Comparison of ENCODE assay signal across 9 cellular contexts in the genomic region with DNA sequence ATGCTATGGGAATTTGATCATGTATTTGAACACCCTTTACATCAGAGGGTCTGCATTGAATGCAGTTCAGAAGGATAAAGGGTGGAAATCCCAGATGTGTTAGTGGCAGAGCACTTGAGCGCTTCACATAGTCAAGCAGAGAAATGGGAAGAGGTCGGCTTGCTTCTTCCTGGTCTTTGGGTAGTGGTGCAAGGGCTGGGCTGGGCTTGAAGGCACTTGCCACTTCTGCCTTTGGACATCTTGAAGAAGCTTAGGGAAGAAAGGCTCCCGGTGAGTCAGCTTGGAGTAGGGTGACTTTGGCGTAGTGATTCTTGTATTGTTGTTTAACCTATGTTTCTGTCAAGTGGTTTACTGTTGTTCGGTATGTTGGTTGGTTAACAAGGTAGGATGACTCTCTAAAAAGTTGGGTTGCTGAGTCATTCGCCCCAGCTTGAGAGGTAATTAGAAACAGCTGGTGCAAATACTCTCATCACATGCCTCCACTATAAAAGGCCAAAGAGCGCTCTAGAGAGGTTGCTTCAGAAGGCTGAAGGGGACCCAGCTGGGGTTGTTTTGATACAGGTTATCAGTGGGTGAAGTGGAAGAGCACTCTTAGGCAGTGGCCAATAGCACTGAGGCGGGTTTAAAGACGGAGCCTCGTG. TPM values are rescaled to one million over a fixed set of nuclear protein-coding genes. Genes with fewer than 3 reads are reported as not detected.
A peak's percentile ranks its signal among the peaks of the same experiment; 100 is the strongest.
DNase-seq lines count a peak whose midpoint lies in the region; ATAC-seq and FAIRE-seq lines count a peak whose summit lies in the region.
"Had no signal": no experiment of that assay in that cellular context is flagged by ENCODE, and none has a peak within 500 bp of the region (broad histone marks: within the 10 kb centered on the region; RNA-seq: fewer than 3 reads in every experiment).

No MANE protein-coding gene starts in this region.

- H3K27me3 ChIP-seq in BLaER1 treated with 17β-estradiol and CSF1 and Interleukin-3, amounts not matched to agents 10 nM and 100 nM: no peaks in the 10 kb centered on the region

- H3K4me3 ChIP-seq in BLaER1 treated with 17β-estradiol and CSF1 and Interleukin-3, amounts not matched to agents 10 nM and 100 nM: peak overlapping the region; percentile 77 to 92 (median 84)

- DNase-seq in GM19239 (ENCODE audit: insufficient read length, low spot score) (peak; percentile 30), NCI-H460 (ENCODE audit: extremely low read depth, low read depth) (peak; percentile 31), medulla oblongata (ENCODE audit: extremely low spot score) (peak; percentile 68)
- DNase-seq in activated CD4-positive, alpha-beta T cell treated with anti-CD3 and anti-CD28 coated beads for 48 hours: peak; percentile 66
- peak; percentile 38 for DNase-seq in effector CD4-positive, alpha-beta T cell
- peak; percentile 60 for DNase-seq in stimulated activated CD8-positive, alpha-beta memory T cell treated with anti-CD3 and anti-CD28 coated beads, Interleukin-4, amount 100 ng/mL, for 48 hours

- FAIRE-seq in GM19239 (lab: Jason Lieb, UNC): no peak
- FAIRE-seq: TTC549 had no signal

- H3K4me1 ChIP-seq in BLaER1 treated with 17β-estradiol and CSF1 and Interleukin-3, amounts not matched to agents 10 nM and 100 nM: peaks cover 46 to 78% (median 57%) of the 10 kb centered on the region in 10 experiments

- ATAC-seq in HG03354 (IDR thresholded peaks at IDR 0.05; ENCODE audit: poor library complexity, severe bottlenecking, unreplicated experiment): peak; percentile 62

- peak overlapping the region; percentile 89 to 99 (median 95) for H3K9ac ChIP-seq in BLaER1 treated with 17β-estradiol and CSF1 and Interleukin-3, amounts not matched to agents 10 nM and 100 nM

- H3K9me3 ChIP-seq in BLaER1 treated with 17β-estradiol and CSF1 and Interleukin-3, amounts not matched to agents 10 nM and 100 nM (replicated peaks in 1 of 11): peaks cover 9 to 31% (median 28%) of the 10 kb centered on the region in 11 experiments

- H3K4me2 ChIP-seq in BLaER1 treated with 17β-estradiol and CSF1 and Interleukin-3, amounts not matched to agents 10 nM and 100 nM: peak overlapping the region; percentile 86 to 94 (median 88)

- peak overlapping the region; percentile 93 to 99 (median 95) for H3K27ac ChIP-seq in BLaER1 treated with 17β-estradiol and CSF1 and Interleukin-3, amounts not matched to agents 10 nM and 100 nM

- peaks cover 0 to 65% (median 8%) of the 10 kb centered on the region in 11 experiments; a peak in 14 of 22 replicates for H3K36me3 ChIP-seq in BLaER1 treated with 17β-estradiol and CSF1 and Interleukin-3, amounts not matched to agents 10 nM and 100 nM

- peaks cover 40 to 58% (median 53%) of the 10 kb centered on the region in 11 experiments for H4K20me1 ChIP-seq in BLaER1 treated with 17β-estradiol and CSF1 and Interleukin-3, amounts not matched to agents 10 nM and 100 nM

RNA-seq across cellular contexts. Expression of gene BACH1, which starts 1.3 kb away (rescaled TPM):
- 45.7 and 53.6 TPM in 2 replicates for total RNA-seq in NCI-H460 (2014; rRNA removed; shearing (Covaris generic))
- polyA plus RNA-seq in NCI-H460 (2014; cell fraction: nucleus; rRNA removed): 6.7 and 21.0 TPM in 2 replicates

Comparison
In these comparisons a context has a peak if more than half of its experiments do, and no peak if none do; other contexts are left out.
1. Peak in every context shown above with its lines: DNase-seq, ATAC-seq, H3K4me3 ChIP-seq and H3K27ac ChIP-seq.